ENCODE assay signal across 21 cellular contexts in the genomic region with DNA sequence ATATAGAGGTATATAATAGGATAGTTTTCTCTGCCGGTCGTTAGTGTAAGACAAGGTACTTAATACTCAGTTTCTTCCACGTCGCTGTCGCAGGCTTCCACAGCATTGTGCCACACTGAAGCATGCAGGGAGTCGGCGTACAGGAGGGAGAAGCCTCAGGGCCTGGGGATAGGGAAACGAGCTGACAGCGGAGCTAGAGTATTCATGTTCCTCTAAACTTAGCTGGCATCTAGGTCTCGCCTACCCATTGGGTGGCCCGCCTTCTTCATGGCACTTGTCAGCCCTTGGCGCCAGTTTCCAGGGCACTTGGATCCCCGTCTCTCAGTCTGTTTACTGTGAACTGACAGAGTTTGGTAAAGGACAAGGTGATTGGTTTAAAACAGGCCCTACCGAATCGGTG.
A peak's percentile ranks its signal among the peaks of the same experiment; 100 is the strongest.
DNase-seq lines count a peak whose midpoint lies in the region; ATAC-seq and TF ChIP-seq lines count a peak whose summit lies in the region.
"Had no signal": no experiment of that assay in that cellular context is flagged by ENCODE, and none has a peak within 500 bp of the region (broad histone marks: within the 10 kb centered on the region; RNA-seq: fewer than 3 reads in every experiment).

No MANE protein-coding gene starts in this region.

- H3K9me3 Mint-ChIP-seq in T-helper 2 cell treated with Interferon-gamma antibody and Interleukin-4, amounts not matched to agents 5 μg/mL and 100 μg/mL, for 36 hours = no peaks in the 10 kb centered on the region
- H3K9me3 Mint-ChIP-seq in CD14-positive monocyte = no peaks in the 10 kb centered on the region
- H3K9me3 Mint-ChIP-seq in activated CD8-positive, alpha-beta T cell treated with anti-CD3 and anti-CD28 coated beads for 36 hours = no peaks in the 10 kb centered on the region
- H3K9me3 Mint-ChIP-seq in naive thymus-derived CD8-positive, alpha-beta T cell = no peaks in the 10 kb centered on the region

- TF ChIP-seq CTCF in CD14-positive monocyte (IDR thresholded peaks at IDR 0.05) (no peak), ovary (IDR thresholded peaks at IDR 0.05) (no peak)
- no peak for TF ChIP-seq CTCF in activated CD8-positive, alpha-beta T cell treated with anti-CD3 and anti-CD28 coated beads for 36 hours (IDR thresholded peaks at IDR 0.05)

- H3K27ac ChIP-seq in ovary = no peak overlapping the region

- no peak for DNase-seq in T-helper 2 cell treated with Interferon-gamma antibody and Interleukin-4, amounts not matched to agents 5 μg/mL and 100 μg/mL, for 36 hours (ENCODE audit: low spot score)
- DNase-seq in T-helper 2 cell = no peak
- no peak for DNase-seq in CD14-positive monocyte (ENCODE audit: low spot score)
- DNase-seq in activated CD8-positive, alpha-beta T cell treated with anti-CD3 and anti-CD28 coated beads for 36 hours = no peak
- DNase-seq in naive thymus-derived CD8-positive, alpha-beta T cell = no peak
- no peak for DNase-seq in ovary
- no peak for DNase-seq in NCI-H345 treated with DMSO at 0.1 percent for 48 hours (lab: John Stamatoyannopoulos, UW; ENCODE audit: unreplicated experiment)
- no peak for DNase-seq in NCI-H1105 (lab: John Stamatoyannopoulos, UW)
- DNase-seq: 8988T; activated CD4-positive, CD25-positive, alpha-beta regulatory T cell; anterior cingulate cortex; BE2C; DMS53; effector CD8-positive, alpha-beta T cell; NCI-H1417 treated with DMSO at 0.1 percent for 48 hours; NCI-H69; OCI-M1; posterior cingulate gyrus; SHP77 treated with DMSO at 0.1 percent for 48 hours had no signal

- TF ChIP-seq EP300 in ovary (IDR thresholded peaks at IDR 0.05) = no peak

- H3K4me3 ChIP-seq in ovary = no peak overlapping the region
- H3K4me3 ChIP-seq: lung, skin epidermis had no signal

- intact Hi-C loops in CD14-positive monocyte (cut with micrococcal nuclease) = no loop called here
- intact Hi-C loops in activated CD8-positive, alpha-beta T cell treated with anti-CD3 and anti-CD28 coated beads for 36 hours (cut with micrococcal nuclease) = no loop called here
- intact Hi-C loops in ovary (cut with DNase I) = loop anchor here in 2 of 4 donors (5.0 to 10.0 kb wide), 2 partner anchors 71 to 73 kb away; a partner anchor contains a TSS

- POLR2A ChIA-PET in activated CD8-positive, alpha-beta T cell treated with anti-CD3 and anti-CD28 coated beads for 36 hours (lab: Charles Lee) = interaction anchor here (1.2 to 1.5 kb wide), 2 partner anchors 10 to 75 kb away, joined by 4 to 9 read pairs; a partner anchor contains a TSS
- POLR2A ChIA-PET in naive thymus-derived CD8-positive, alpha-beta T cell (lab: Charles Lee) = interaction anchor here (0.7 to 23.1 kb wide), 5 partner anchors 8 to 137 kb away, joined by 3 to 684 read pairs (median 5); a partner anchor contains a TSS

- H3K4me1 ChIP-seq in ovary (ENCODE audit: insufficient read depth) = peaks cover 12% of the 10 kb centered on the region

- no peak for TF ChIP-seq POLR2A in ovary (IDR thresholded peaks at IDR 0.05)

- peaks cover 56% of the 10 kb centered on the region for H3K36me3 Mint-ChIP-seq in T-helper 2 cell treated with Interferon-gamma antibody and Interleukin-4, amounts not matched to agents 5 μg/mL and 100 μg/mL, for 36 hours (ENCODE audit: low read depth)
- peaks cover 52 to 66% of the 10 kb centered on the region in 2 donors for H3K36me3 Mint-ChIP-seq in CD14-positive monocyte
- peaks cover 59% of the 10 kb centered on the region for H3K36me3 Mint-ChIP-seq in activated CD8-positive, alpha-beta T cell treated with anti-CD3 and anti-CD28 coated beads for 36 hours (ENCODE audit: low read depth)
- peaks cover 5 to 43% (median 13%) of the 10 kb centered on the region in 3 donors for H3K36me3 Mint-ChIP-seq in naive thymus-derived CD8-positive, alpha-beta T cell

- CTCF ChIA-PET in activated CD8-positive, alpha-beta T cell treated with anti-CD3 and anti-CD28 coated beads for 36 hours (lab: Charles Lee) = interaction anchor here (1.8 to 6.0 kb wide), 2 partner anchors 12 to 136 kb away, joined by 8 to 29 read pairs; no protein-coding TSS in a partner anchor

- H3K9me3 ChIP-seq in ovary = no peaks in the 10 kb centered on the region
- H3K9me3 ChIP-seq: BE2C had no signal

- no peak for ATAC-seq in activated CD8-positive, alpha-beta T cell treated with anti-CD3 and anti-CD28 coated beads for 36 hours
- no peak for ATAC-seq in naive thymus-derived CD8-positive, alpha-beta T cell

- H3K4me3 Mint-ChIP-seq in T-helper 2 cell treated with Interferon-gamma antibody and Interleukin-4, amounts not matched to agents 5 μg/mL and 100 μg/mL, for 36 hours = peak overlapping the region; percentile 67
- no peak overlapping the region for H3K4me3 Mint-ChIP-seq in CD14-positive monocyte
- H3K4me3 Mint-ChIP-seq in activated CD8-positive, alpha-beta T cell treated with anti-CD3 and anti-CD28 coated beads for 36 hours = no peak overlapping the region
- H3K4me3 Mint-ChIP-seq in naive thymus-derived CD8-positive, alpha-beta T cell = peak overlapping the region in 9 of 10 donors; percentile 50 to 87 (median 67)

- no peaks in the 10 kb centered on the region for H3K27me3 ChIP-seq in ovary
- H3K27me3 ChIP-seq: BE2C had no signal

- 94 to 95% (median 94%) methylated on average over 15 of the region's 15 CpGs for WGBS in ovary, 3 donors

- no peaks in the 10 kb centered on the region for H3K36me3 ChIP-seq in ovary

- H3K27ac Mint-ChIP-seq in T-helper 2 cell treated with Interferon-gamma antibody and Interleukin-4, amounts not matched to agents 5 μg/mL and 100 μg/mL, for 36 hours = peak overlapping the region; percentile 88
- H3K27ac Mint-ChIP-seq in CD14-positive monocyte = peak overlapping the region in 6 of 7 donors; percentile 12 to 74 (median 55)
- H3K27ac Mint-ChIP-seq in activated CD8-positive, alpha-beta T cell treated with anti-CD3 and anti-CD28 coated beads for 36 hours = peak overlapping the region; percentile 84
- H3K27ac Mint-ChIP-seq in naive thymus-derived CD8-positive, alpha-beta T cell = peak overlapping the region; percentile 93 to 99 (median 97)

- peaks cover 61% of the 10 kb centered on the region for H3K4me1 Mint-ChIP-seq in T-helper 2 cell treated with Interferon-gamma antibody and Interleukin-4, amounts not matched to agents 5 μg/mL and 100 μg/mL, for 36 hours (ENCODE audit: low read depth)
- H3K4me1 Mint-ChIP-seq in CD14-positive monocyte = peaks cover 47% of the 10 kb centered on the region
- H3K4me1 Mint-ChIP-seq in activated CD8-positive, alpha-beta T cell treated with anti-CD3 and anti-CD28 coated beads for 36 hours (ENCODE audit: low read depth) = peaks cover 77% of the 10 kb centered on the region
- peaks cover 38 to 94% (median 83%) of the 10 kb centered on the region in 4 donors for H3K4me1 Mint-ChIP-seq in naive thymus-derived CD8-positive, alpha-beta T cell

- H3K27me3 Mint-ChIP-seq in T-helper 2 cell treated with Interferon-gamma antibody and Interleukin-4, amounts not matched to agents 5 μg/mL and 100 μg/mL, for 36 hours (ENCODE audit: low read depth) = no peaks in the 10 kb centered on the region
- H3K27me3 Mint-ChIP-seq in CD14-positive monocyte (ENCODE audit: low read depth in 3 of 3) = no peaks in the 10 kb centered on the region
- no peaks in the 10 kb centered on the region for H3K27me3 Mint-ChIP-seq in activated CD8-positive, alpha-beta T cell treated with anti-CD3 and anti-CD28 coated beads for 36 hours
- peaks cover 0 to 1% (median 0%) of the 10 kb centered on the region in 5 donors for H3K27me3 Mint-ChIP-seq in naive thymus-derived CD8-positive, alpha-beta T cell

Comparison
In these comparisons a context has a peak if more than half of its experiments do, and no peak if none do; other contexts are left out.
1. H3K4me3 Mint-ChIP-seq: peak in T-helper 2 cell treated with Interferon-gamma antibody and Interleukin-4, amounts not matched to agents 5 μg/mL and 100 μg/mL, for 36 hours (single experiment) and naive thymus-derived CD8-positive, alpha-beta T cell (9 of 10); none in CD14-positive monocyte (0 of 2) and activated CD8-positive, alpha-beta T cell treated with anti-CD3 and anti-CD28 coated beads for 36 hours (single experiment).
2. Peak in every context shown above with its lines, with median percentiles within 50 percentile points of each other: H3K27ac Mint-ChIP-seq.